Comparison of ENCODE assay signal across 10 cellular contexts in genomic region chr11:66600219-66600923, GRCh38. TPM values are rescaled to one million over a fixed set of nuclear protein-coding genes. Genes with fewer than 3 reads are reported as not detected.
DNase-seq lines count a peak whose midpoint lies in the region; ATAC-seq and TF ChIP-seq lines count a peak whose summit lies in the region.
"Had no signal": no experiment of that assay in that cellular context is flagged by ENCODE, and none has a peak within 500 bp of the region (broad histone marks: within the 10 kb centered on the region; RNA-seq: fewer than 3 reads in every experiment).

No MANE protein-coding gene starts in this region.

- H3K9me3 Mint-ChIP-seq in osteocyte (ENCODE audit: unreplicated experiment), result no peaks in the 10 kb centered on the region
- H3K9me3 Mint-ChIP-seq in activated naive CD4-positive, alpha-beta T cell treated with anti-CD3 and anti-CD28 coated beads, Interleukin-2, amount 50 U/mL, for 72 hours, result no peaks in the 10 kb centered on the region
- H3K9me3 Mint-ChIP-seq: activated naive CD8-positive, alpha-beta T cell treated with anti-CD3 and anti-CD28 coated beads, Interleukin-2, amount 10 ng/mL, durations not matched to agents 7 days and 5 days; WTC11 had no signal

- peak; percentile 17 to 21 for DNase-seq in Kasumi-1 (lab: John Stamatoyannopoulos, UW)
- peak; percentile 68 for DNase-seq in brain pericyte (ENCODE audit: low read depth, low spot score)
- DNase-seq in osteocyte (ENCODE audit: extremely low spot score, unreplicated experiment), result no peak
- no peak for DNase-seq in activated naive CD4-positive, alpha-beta T cell treated with anti-CD3 and anti-CD28 coated beads, Interleukin-2, amount 50 U/mL, for 72 hours (ENCODE audit: low spot score in 2 of 2)
- DNase-seq: activated CD8-positive, alpha-beta memory T cell treated with anti-CD3 and anti-CD28 coated beads, Interleukin-2, amount 50 U/mL, for 48 hours; activated naive CD8-positive, alpha-beta T cell treated with anti-CD3 and anti-CD28 coated beads, Interleukin-2, amount 10 ng/mL, durations not matched to agents 7 days and 5 days; C1 segment of cervical spinal cord had no signal

- peaks cover 35% of the 10 kb centered on the region for H3K4me1 Mint-ChIP-seq in osteocyte (ENCODE audit: unreplicated experiment)
- H3K4me1 Mint-ChIP-seq: WTC11 had no signal

- ATAC-seq in activated naive CD4-positive, alpha-beta T cell treated with anti-CD3 and anti-CD28 coated beads, Interleukin-2, amount 50 U/mL, for 72 hours, result no peak
- ATAC-seq in esophagus mucosa, result no peak
- ATAC-seq in HG02852 (IDR thresholded peaks at IDR 0.05; ENCODE audit: unreplicated experiment), result no peak
- ATAC-seq: WTC11 had no signal

- no peaks in the 10 kb centered on the region for H3K27me3 Mint-ChIP-seq in osteocyte (ENCODE audit: unreplicated experiment)
- H3K27me3 Mint-ChIP-seq: activated naive CD8-positive, alpha-beta T cell treated with anti-CD3 and anti-CD28 coated beads, Interleukin-2, amount 10 ng/mL, durations not matched to agents 7 days and 5 days had no signal

- peak overlapping the region; percentile 45 for H3K27ac Mint-ChIP-seq in osteocyte (ENCODE audit: unreplicated experiment)
- H3K27ac Mint-ChIP-seq in activated naive CD4-positive, alpha-beta T cell treated with anti-CD3 and anti-CD28 coated beads, Interleukin-2, amount 50 U/mL, for 72 hours, result peak overlapping the region in 1 of 2 donors; percentile 85
- H3K27ac Mint-ChIP-seq: activated naive CD8-positive, alpha-beta T cell treated with anti-CD3 and anti-CD28 coated beads, Interleukin-2, amount 10 ng/mL, durations not matched to agents 7 days and 5 days; WTC11 had no signal

- H3K4me3 Mint-ChIP-seq in osteocyte (ENCODE audit: unreplicated experiment), result no peak overlapping the region
- H3K4me3 Mint-ChIP-seq: activated naive CD8-positive, alpha-beta T cell treated with anti-CD3 and anti-CD28 coated beads, Interleukin-2, amount 10 ng/mL, durations not matched to agents 7 days and 5 days; WTC11 had no signal

- no peak for TF ChIP-seq CTCF in osteocyte (IDR thresholded peaks at IDR 0.05)

- peaks cover 11% of the 10 kb centered on the region for H3K36me3 Mint-ChIP-seq in osteocyte (ENCODE audit: unreplicated experiment)
- peaks cover 4 to 5% of the 10 kb centered on the region in 2 donors for H3K36me3 Mint-ChIP-seq in activated naive CD4-positive, alpha-beta T cell treated with anti-CD3 and anti-CD28 coated beads, Interleukin-2, amount 50 U/mL, for 72 hours

RNA-seq across cellular contexts. Expression of gene CCS, which starts 7.4 kb away (rescaled TPM):
- total RNA-seq in osteocyte, result 42.1 and 46.8 TPM in 2 replicates
- 10 to 100 TPM; 23.2 to 33.0 TPM for total RNA-seq in activated naive CD4-positive, alpha-beta T cell treated with anti-CD3 and anti-CD28 coated beads, Interleukin-2, amount 50 U/mL, for 72 hours
- 20.1 TPM for total RNA-seq in esophagus mucosa

RNA-seq across cellular contexts. Expression of gene CCDC87, which starts 7.5 kb away (rescaled TPM):
- total RNA-seq in osteocyte (0.19 and 0.39 TPM in 2 replicates), esophagus mucosa (0.16 TPM)
- total RNA-seq in activated naive CD4-positive, alpha-beta T cell treated with anti-CD3 and anti-CD28 coated beads, Interleukin-2, amount 50 U/mL, for 72 hours, result under 1 TPM; 0.19 to 0.50 TPM

RNA-seq across cellular contexts. Expression of gene RBM14, which starts 16.1 kb away (rescaled TPM):
- total RNA-seq in osteocyte (59.2 and 62.6 TPM in 2 replicates), esophagus mucosa (36.8 TPM)
- total RNA-seq in activated naive CD4-positive, alpha-beta T cell treated with anti-CD3 and anti-CD28 coated beads, Interleukin-2, amount 50 U/mL, for 72 hours, result 100 to 1,000 TPM; 147 to 182 TPM

RNA-seq across cellular contexts. Expression of gene CTSF, which starts 32.0 kb away (rescaled TPM):
- total RNA-seq in osteocyte, result not detected in 2 replicates
- 10 to 100 TPM in 1 of 2 donors, 1 to 10 TPM in 1; 2.5 to 10.6 TPM for total RNA-seq in activated naive CD4-positive, alpha-beta T cell treated with anti-CD3 and anti-CD28 coated beads, Interleukin-2, amount 50 U/mL, for 72 hours
- 4.1 TPM for total RNA-seq in esophagus mucosa

RNA-seq across cellular contexts. Expression of gene RBM4, which starts 38.1 kb away (rescaled TPM):
- total RNA-seq in osteocyte (158 and 167 TPM in 2 replicates), esophagus mucosa (84.7 TPM)
- 100 to 1,000 TPM in 1 of 2 donors, 10 to 100 TPM in 1; 87.0 to 132 TPM for total RNA-seq in activated naive CD4-positive, alpha-beta T cell treated with anti-CD3 and anti-CD28 coated beads, Interleukin-2, amount 50 U/mL, for 72 hours

Comparison
In these comparisons a context has a peak if more than half of its experiments do, and no peak if none do; other contexts are left out.
1. DNase-seq: peak in Kasumi-1 (2 of 2) and brain pericyte (single experiment); none in osteocyte (single experiment) and activated naive CD4-positive, alpha-beta T cell treated with anti-CD3 and anti-CD28 coated beads, Interleukin-2, amount 50 U/mL, for 72 hours (0 of 2).